In the genomic region with DNA sequence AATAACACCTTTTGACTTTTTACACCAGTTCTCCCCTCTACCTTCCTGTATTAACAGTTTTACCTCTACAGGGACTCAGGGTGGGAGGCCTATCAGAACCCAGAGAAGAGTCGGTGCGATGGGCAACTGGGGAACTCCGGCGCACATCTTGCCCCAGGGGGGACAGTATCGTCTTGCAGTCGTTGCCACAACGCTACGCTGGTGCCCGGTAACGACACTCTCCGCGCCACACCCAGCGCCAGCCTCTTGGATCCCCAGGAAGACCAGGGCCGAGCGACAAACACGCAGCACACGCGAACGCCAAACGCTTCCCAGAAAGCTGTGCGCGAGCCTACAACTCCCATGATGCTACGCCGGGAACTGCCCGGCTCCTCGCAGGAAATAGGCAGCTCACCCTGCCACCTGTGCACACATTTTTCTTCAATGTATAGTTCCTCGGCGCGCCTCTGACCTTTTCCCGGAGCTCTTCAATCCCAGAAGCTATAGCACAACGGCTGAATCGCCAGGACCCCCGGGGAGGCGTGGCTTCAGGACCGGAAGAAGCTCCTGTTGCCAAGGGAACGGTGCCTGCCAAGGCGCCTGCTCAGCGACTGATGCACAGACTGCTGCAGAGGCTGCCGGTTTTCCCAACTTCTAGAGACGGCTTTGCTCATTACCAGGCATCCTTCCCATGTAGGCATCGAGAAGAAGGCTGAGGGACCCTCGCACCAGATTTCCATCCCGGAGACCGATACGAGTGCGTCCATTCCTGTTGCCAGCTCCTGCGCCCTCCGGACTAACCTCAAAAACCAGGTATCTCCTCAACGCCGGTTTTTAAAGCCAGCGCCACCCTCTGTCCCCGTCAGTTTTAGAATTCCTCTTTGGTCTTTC, we compare ENCODE assay signal across 8 cellular contexts. TPM values are rescaled to one million over a fixed set of nuclear protein-coding genes. Genes with fewer than 3 reads are reported as not detected.
DNase-seq lines count a peak whose midpoint lies in the region; ATAC-seq and TF ChIP-seq lines count a peak whose summit lies in the region.

A gene with protein sequence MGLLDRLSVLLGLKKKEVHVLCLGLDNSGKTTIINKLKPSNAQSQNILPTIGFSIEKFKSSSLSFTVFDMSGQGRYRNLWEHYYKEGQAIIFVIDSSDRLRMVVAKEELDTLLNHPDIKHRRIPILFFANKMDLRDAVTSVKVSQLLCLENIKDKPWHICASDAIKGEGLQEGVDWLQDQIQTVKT (plus strand): TSS at position 573 of the 870 bp plus-strand sequence. CDS start 3,350 bp downstream, outside the sequence.

- CTCF ChIA-PET in PC-3 (lab: Charles Lee), result no interaction called here

- peak within 1 kb of the TSS; percentile 86 for H3K4me3 ChIP-seq in PC-3 (ENCODE audit: low read length)
- H3K4me3 ChIP-seq in muscle layer of colon (ENCODE audit: low read depth in 1 of 2, low read length in 2 of 2), result peak within 1 kb of the TSS; percentile 93 to 99

- peaks cover 27% of the 10 kb centered on the region for H3K4me1 Mint-ChIP-seq in activated T-cell treated with anti-CD3 and anti-CD28 coated beads, Interleukin-2, amount 50 U/mL, for 24 hours (ENCODE audit: low read depth)

- no peak for TF ChIP-seq EP300 in Ishikawa (IDR thresholded peaks at IDR 0.05; ENCODE audit: borderline replicate concordance)

- H3K9ac ChIP-seq in PC-3 (ENCODE audit: low read length) (peak within 1 kb of the TSS; percentile 69), muscle layer of colon (ENCODE audit: low read length) (peak within 1 kb of the TSS; percentile 80)

- H3K27ac Mint-ChIP-seq in activated T-cell treated with anti-CD3 and anti-CD28 coated beads, Interleukin-2, amount 50 U/mL, for 24 hours, result peak within 1 kb of the TSS; percentile 98

- H3K36me3 ChIP-seq in PC-3 (ENCODE audit: low read depth, low read length) (no peaks in the 10 kb centered on the region), muscle layer of colon (ENCODE audit: insufficient read depth, low read length) (no peaks in the 10 kb centered on the region)

- intact Hi-C loops in PC-3 (cut with micrococcal nuclease), result no loop called here

- POLR2A ChIA-PET in PC-3 (lab: Charles Lee; ENCODE audit: unreplicated experiment), result interaction anchor here (0.6 kb wide), 1 partner anchor 198 kb away, joined by 3 read pairs; no protein-coding TSS in a partner anchor

- H3K9me3 Mint-ChIP-seq in activated T-cell treated with anti-CD3 and anti-CD28 coated beads, Interleukin-2, amount 50 U/mL, for 24 hours, result no peaks in the 10 kb centered on the region

- H3K4me3 Mint-ChIP-seq in activated T-cell treated with anti-CD3 and anti-CD28 coated beads, Interleukin-2, amount 50 U/mL, for 24 hours, result peak within 1 kb of the TSS; percentile 99

- no peaks in the 10 kb centered on the region for H3K9me2 ChIP-seq in PC-3 (replicated peaks; ENCODE audit: low read length)

- no peak for TF ChIP-seq RAD21 in Ishikawa (IDR thresholded peaks at IDR 0.05; ENCODE audit: low read depth)

- peak; percentile 82 for DNase-seq in DMS53 treated with DMSO at 0.1 percent for 48 hours (lab: John Stamatoyannopoulos, UW; ENCODE audit: unreplicated experiment)
- DNase-seq in PC-3, result peak; percentile 82
- peak; percentile 85 for DNase-seq in activated T-cell treated with anti-CD3 and anti-CD28 coated beads, Interleukin-2, amount 50 U/mL, for 24 hours
- peak; percentile 43 to 55 for DNase-seq in stimulated activated CD8-positive, alpha-beta memory T cell treated with anti-CD3 and anti-CD28 coated beads, Interleukin-7, amount 100 ng/mL, for 1 hour (ENCODE audit: low read depth in 2 of 2)

- peak; percentile 95 for ATAC-seq in GM21619 (IDR thresholded peaks at IDR 0.05; ENCODE audit: unreplicated experiment)
- peak; percentile 93 for ATAC-seq in PC-3
- ATAC-seq in esophagus mucosa, result peak; percentile 98

- H3K27me3 Mint-ChIP-seq in activated T-cell treated with anti-CD3 and anti-CD28 coated beads, Interleukin-2, amount 50 U/mL, for 24 hours, result no peaks in the 10 kb centered on the region

- H3K4me2 ChIP-seq in PC-3 (ENCODE audit: low read length), result peak within 1 kb of the TSS; percentile 91

- H3K27ac ChIP-seq in PC-3 (ENCODE audit: low read length), result peak within 1 kb of the TSS; percentile 6; the same call in 1 of the 2 replicates
- H3K27ac ChIP-seq in muscle layer of colon (ENCODE audit: low read depth, low read length), result peak within 1 kb of the TSS; percentile 92

- H3F3A ChIP-seq in PC-3 (ENCODE audit: low read length, unreplicated experiment), result no peaks in the 10 kb centered on the region

- H3K79me2 ChIP-seq in PC-3 (ENCODE audit: low read length), result no peaks in the 10 kb centered on the region

- no TSS peak for BruUV-seq in PC-3 (replicated peaks; lab: Mats Ljungman, UMichigan)

- H2AFZ ChIP-seq in PC-3 (ENCODE audit: low read length), result peak within 1 kb of the TSS; percentile 95

- peak; percentile 59 for TF ChIP-seq CTCF in PC-3 (conservative IDR thresholded peaks at IDR 0.05; ENCODE audit: low read depth, low read length)

- H3K9me3 ChIP-seq in PC-3 (ENCODE audit: low read length), result no peaks in the 10 kb centered on the region
- no peaks in the 10 kb centered on the region for H3K9me3 ChIP-seq in muscle layer of colon (ENCODE audit: low read length)

- H3K36me3 Mint-ChIP-seq in activated T-cell treated with anti-CD3 and anti-CD28 coated beads, Interleukin-2, amount 50 U/mL, for 24 hours (ENCODE audit: low read depth), result peaks cover 15% of the 10 kb centered on the region

- H3K4me1 ChIP-seq in PC-3 (ENCODE audit: insufficient read depth, low read length) (peaks cover 21% of the 10 kb centered on the region), muscle layer of colon (ENCODE audit: insufficient read depth, low read length) (peaks cover 18% of the 10 kb centered on the region)

- H3K27me3 ChIP-seq in PC-3 (ENCODE audit: low read length) (no peaks in the 10 kb centered on the region), muscle layer of colon (ENCODE audit: control insufficient read depth in 1 of 2, insufficient read depth in 2 of 2, low read length in 2 of 2) (no peaks in the 10 kb centered on the region)

- no peaks in the 10 kb centered on the region for H4K20me1 ChIP-seq in PC-3 (ENCODE audit: low read length)

TF ChIP-seq in Ishikawa, 13 proteins besides CTCF, POLR2A, EP300 and RAD21:
- TF ChIP-seq MAX (IDR thresholded peaks at IDR 0.05), result peak; percentile 78
- TF ChIP-seq, protein P1, sequence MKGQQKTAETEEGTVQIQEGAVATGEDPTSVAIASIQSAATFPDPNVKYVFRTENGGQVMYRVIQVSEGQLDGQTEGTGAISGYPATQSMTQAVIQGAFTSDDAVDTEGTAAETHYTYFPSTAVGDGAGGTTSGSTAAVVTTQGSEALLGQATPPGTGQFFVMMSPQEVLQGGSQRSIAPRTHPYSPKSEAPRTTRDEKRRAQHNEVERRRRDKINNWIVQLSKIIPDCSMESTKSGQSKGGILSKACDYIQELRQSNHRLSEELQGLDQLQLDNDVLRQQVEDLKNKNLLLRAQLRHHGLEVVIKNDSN (IDR thresholded peaks at IDR 0.05), result no peak
- peak; percentile 62; the same call in 1 of the 2 replicates for TF ChIP-seq TCF12 (IDR thresholded peaks at IDR 0.05; ENCODE audit: low read depth)
- TF ChIP-seq NFIC (IDR thresholded peaks at IDR 0.05), result no peak
- no peak for TF ChIP-seq TEAD4 (IDR thresholded peaks at IDR 0.05)
- TF ChIP-seq ZBTB7A (IDR thresholded peaks at IDR 0.05; ENCODE audit: low read depth), result peak; percentile 65; the same call in 1 of the 2 replicates
- TF ChIP-seq CEBPB (IDR thresholded peaks at IDR 0.05), result no peak
- no peak for TF ChIP-seq REST (IDR thresholded peaks at IDR 0.05; ENCODE audit: low read depth)
- TF ChIP-seq TAF1 (IDR thresholded peaks at IDR 0.05; ENCODE audit: low read depth), result peak; percentile 77; the same call in 1 of the 2 replicates
- TF ChIP-seq CREB1 (IDR thresholded peaks at IDR 0.05; ENCODE audit: low read depth), result peak; percentile 42; the same call in 1 of the 2 replicates
- peak; percentile 54; the same call in 1 of the 2 replicates for TF ChIP-seq FOXM1 (IDR thresholded peaks at IDR 0.05; ENCODE audit: borderline replicate concordance, low read depth)
- no peak for TF ChIP-seq EGR1 (IDR thresholded peaks at IDR 0.05)
- TF ChIP-seq YY1 (IDR thresholded peaks at IDR 0.05; ENCODE audit: low read depth), result no peak

RNA-seq across cellular contexts. Expression of the gene that starts here (rescaled TPM):
- 3.2 and 12.1 TPM in 2 replicates for total RNA-seq in PC-3 (2014; rRNA removed)
- 3.5 TPM for total RNA-seq in esophagus mucosa

Comparison
In these comparisons a context has a peak if more than half of its experiments do, and no peak if none do; other contexts are left out.
1. Peak in every context shown above with its lines: DNase-seq, ATAC-seq, H3K4me3 ChIP-seq and H3K27ac ChIP-seq.